22 cellular contexts compared by ENCODE assay signal in the genomic region with DNA sequence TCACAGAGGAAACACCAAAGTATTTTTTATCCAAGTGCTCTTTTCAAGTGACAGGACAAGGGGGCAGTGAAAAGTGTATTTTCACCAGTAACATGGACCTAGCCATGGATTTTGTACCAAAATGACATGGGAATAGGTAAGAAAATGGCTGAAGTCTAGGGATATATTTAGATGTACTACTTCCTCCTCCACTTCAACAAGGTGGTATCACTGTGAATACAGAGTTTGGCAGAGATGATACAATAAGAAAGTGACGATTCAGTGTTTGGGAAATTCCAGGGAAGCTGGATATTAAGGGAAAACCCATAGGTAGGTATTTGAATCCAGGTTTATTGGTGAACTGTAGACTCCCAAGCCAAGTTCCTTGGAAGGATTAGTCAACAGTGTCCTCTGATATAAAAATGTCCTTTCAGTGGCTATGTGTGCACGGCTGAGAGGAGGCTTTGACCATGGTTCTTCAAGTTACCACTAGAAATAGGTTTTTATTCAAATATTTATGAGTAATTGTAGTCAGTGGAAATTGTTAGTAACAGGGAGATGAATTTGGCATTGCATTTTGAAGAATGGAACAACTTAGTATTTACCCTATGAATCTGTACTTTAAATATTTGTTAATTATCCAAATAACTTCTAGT.
A peak's percentile ranks its signal among the peaks of the same experiment; 100 is the strongest.
DNase-seq lines count a peak whose midpoint lies in the region; ATAC-seq, FAIRE-seq and TF ChIP-seq lines count a peak whose summit lies in the region.
"Had no signal": no experiment of that assay in that cellular context is flagged by ENCODE, and none has a peak within 500 bp of the region (broad histone marks: within the 10 kb centered on the region; RNA-seq: fewer than 3 reads in every experiment).

No MANE protein-coding gene starts in this region.

- TF ChIP-seq EP300 in GM12878 (IDR thresholded peaks at IDR 0.05; ENCODE audit: borderline replicate concordance in 1 of 2, control insufficient read depth in 1 of 2, low read depth in 2 of 2, low read length in 2 of 2) = no peak

- no peak for TF ChIP-seq CTCF in GM12878 (IDR thresholded peaks at IDR 0.05 in 2 of 3, conservative IDR thresholded peaks at IDR 0.05 in 1 of 3; ENCODE audit: control insufficient read depth in 2 of 3, extremely low read depth in 1 of 3, insufficient read depth in 1 of 3, low read depth in 3 of 3, low read length in 3 of 3)
- TF ChIP-seq CTCF in neural progenitor cell (IDR thresholded peaks at IDR 0.05) = no peak

- in situ Hi-C loops in GM12878 (cut with MboI) = no loop called here

- 0% methylated on average over 2 of the region's 2 CpGs for WGBS in GM12878 (ENCODE audit: insufficient coverage, insufficient replicate concordance, low lambda C conversion rate, missing lambda C conversion rate)

- H3K9ac ChIP-seq in GM12878 (ENCODE audit: control insufficient read depth, insufficient read depth, low read length) (no peak overlapping the region), neural progenitor cell (no peak overlapping the region)
- H3K9ac ChIP-seq: BLaER1 treated with 17β-estradiol and CSF1 and Interleukin-3, amounts not matched to agents 10 nM and 100 nM had no signal

- H3F3A ChIP-seq in neural progenitor cell (ENCODE audit: low read depth) = no peaks in the 10 kb centered on the region

- DNase-seq in stimulated activated naive CD8-positive, alpha-beta T cell treated with anti-CD3 and anti-CD28 coated beads, Interleukin-15, Interleukin-2, amounts not matched to agents 100 U/mL and 50 U/mL, for 24 hours = no peak
- DNase-seq in stimulated activated naive CD8-positive, alpha-beta T cell treated with anti-CD3 and anti-CD28 coated beads, Interleukin-15, amount 100 ng/mL, for 72 hours = no peak
- DNase-seq in GM12878 (ENCODE audit: low read depth, low spot score) = no peak
- no peak for DNase-seq in neural progenitor cell (ENCODE audit: low spot score)
- no peak for DNase-seq in activated CD4-positive, alpha-beta T cell treated with anti-CD3 and anti-CD28 coated beads for 36 hours
- DNase-seq in T-helper 2 cell = no peak
- DNase-seq in H54 (ENCODE audit: insufficient read length, low spot score) = no peak
- DNase-seq: CD4-positive, alpha-beta T cell; COR-L47; DMS53; H7; Kasumi-1; NCI-H1105 treated with DMSO at 0.1 percent for 48 hours; NCI-H146; NCI-H2029; NCI-H446; NCI-H524 treated with DMSO at 0.1 percent for 48 hours; NCI-H774 had no signal

- no peak overlapping the region for H3K4me3 ChIP-seq in GM12878
- no peak overlapping the region for H3K4me3 ChIP-seq in neural progenitor cell
- H3K4me3 ChIP-seq: BLaER1 treated with 17β-estradiol and CSF1 and Interleukin-3, amounts not matched to agents 10 nM and 100 nM had no signal

- intact Hi-C loops in GM12878 (cut with micrococcal nuclease; ENCODE audit: unreplicated experiment) = no loop called here
- intact Hi-C loops in activated CD4-positive, alpha-beta T cell treated with anti-CD3 and anti-CD28 coated beads for 36 hours (cut with DNase I, micrococcal nuclease) = no loop called here

- no peaks in the 10 kb centered on the region for H3K4me1 Mint-ChIP-seq in stimulated activated naive CD8-positive, alpha-beta T cell treated with anti-CD3 and anti-CD28 coated beads, Interleukin-15, amount 100 ng/mL, for 72 hours
- no peaks in the 10 kb centered on the region for H3K4me1 Mint-ChIP-seq in neural progenitor cell
- H3K4me1 Mint-ChIP-seq in activated CD4-positive, alpha-beta T cell treated with anti-CD3 and anti-CD28 coated beads for 36 hours = no peaks in the 10 kb centered on the region

- H3K9me3 ChIP-seq in GM12878 (replicated peaks; ENCODE audit: control insufficient read depth, insufficient read depth, low read length) = no peaks in the 10 kb centered on the region
- no peaks in the 10 kb centered on the region for H3K9me3 ChIP-seq in neural progenitor cell (ENCODE audit: low read depth)

- FAIRE-seq in GM12878 (lab: Jason Lieb, UNC) (no peak), H54 (lab: Jason Lieb, UNC) (no peak)
- FAIRE-seq: A204.1 had no signal

- H3K27me3 Mint-ChIP-seq in stimulated activated naive CD8-positive, alpha-beta T cell treated with anti-CD3 and anti-CD28 coated beads, Interleukin-15, amount 100 ng/mL, for 72 hours = peaks cover 13% of the 10 kb centered on the region
- peaks cover 2% of the 10 kb centered on the region for H3K27me3 Mint-ChIP-seq in neural progenitor cell (ENCODE audit: insufficient read depth, low read depth)
- H3K27me3 Mint-ChIP-seq in activated CD4-positive, alpha-beta T cell treated with anti-CD3 and anti-CD28 coated beads for 36 hours = no peaks in the 10 kb centered on the region

- TF ChIP-seq RAD21 in GM12878 (IDR thresholded peaks at IDR 0.05; ENCODE audit: insufficient read depth, low read depth, low read length) = no peak

- no peaks in the 10 kb centered on the region for H3K36me3 ChIP-seq in GM12878 (ENCODE audit: control insufficient read depth in 2 of 2, insufficient read depth in 2 of 2, low read length in 1 of 2)
- no peaks in the 10 kb centered on the region for H3K36me3 ChIP-seq in neural progenitor cell
- H3K36me3 ChIP-seq: BLaER1 treated with 17β-estradiol and CSF1 and Interleukin-3, amounts not matched to agents 10 nM and 100 nM had no signal

- H3K79me2 ChIP-seq in GM12878 (ENCODE audit: control insufficient read depth, insufficient read depth, low read length) = no peaks in the 10 kb centered on the region
- H3K79me2 ChIP-seq in neural progenitor cell (ENCODE audit: low read depth) = no peaks in the 10 kb centered on the region

- RAD21 ChIA-PET in GM12878 (lab: Charles Lee; ENCODE audit: unreplicated experiment) = no interaction called here

- SMC1A ChIA-PET in GM12878 (lab: Charles Lee; ENCODE audit: uncharacterized antibody, unreplicated experiment) = interaction anchor here (0.9 to 1.3 kb wide), 2 partner anchors 12 to 154 kb away, joined by 3 read pairs; no protein-coding TSS in a partner anchor

- H3K36me3 Mint-ChIP-seq in neural progenitor cell = peaks cover 2% of the 10 kb centered on the region
- no peaks in the 10 kb centered on the region for H3K36me3 Mint-ChIP-seq in activated CD4-positive, alpha-beta T cell treated with anti-CD3 and anti-CD28 coated beads for 36 hours (ENCODE audit: low read depth)

- TF ChIP-seq POLR2A in GM12878 (IDR thresholded peaks at IDR 0.05; ENCODE audit: low read depth, low read length) = no peak
- no peak for TF ChIP-seq POLR2A in H54 (IDR thresholded peaks at IDR 0.05; ENCODE audit: low read depth, low read length)

- H3K4me1 ChIP-seq in GM12878 (ENCODE audit: control insufficient read depth, insufficient read depth, low read length) = no peaks in the 10 kb centered on the region
- H3K4me1 ChIP-seq in neural progenitor cell = no peaks in the 10 kb centered on the region
- H3K4me1 ChIP-seq: BLaER1 treated with 17β-estradiol and CSF1 and Interleukin-3, amounts not matched to agents 10 nM and 100 nM had no signal

- peak; percentile 23 for ATAC-seq in stimulated activated naive CD8-positive, alpha-beta T cell treated with anti-CD3 and anti-CD28 coated beads, Interleukin-15, Interleukin-2, amounts not matched to agents 100 U/mL and 50 U/mL, for 24 hours
- no peak for ATAC-seq in stimulated activated naive CD8-positive, alpha-beta T cell treated with anti-CD3 and anti-CD28 coated beads, Interleukin-15, amount 100 ng/mL, for 72 hours
- ATAC-seq in GM12878 (no peak), HG02981 (IDR thresholded peaks at IDR 0.05; ENCODE audit: unreplicated experiment) (no peak)
- ATAC-seq in activated CD4-positive, alpha-beta T cell treated with anti-CD3 and anti-CD28 coated beads for 36 hours = no peak
- ATAC-seq: SK-N-SH treated with all-trans-retinoic acid at 6 μM for 48 hours had no signal

- H2AFZ ChIP-seq in GM12878 (ENCODE audit: control insufficient read depth, low read depth, low read length) = peak overlapping the region; percentile 17; the same call in 1 of the 2 replicates
- H2AFZ ChIP-seq in neural progenitor cell (replicated peaks) = peak overlapping the region; percentile 34

- no peaks in the 10 kb centered on the region for H3K27me3 ChIP-seq in GM12878 (replicated peaks in 1 of 2; ENCODE audit: control insufficient read depth in 2 of 2, insufficient read depth in 2 of 2, low read length in 1 of 2)
- H3K27me3 ChIP-seq in neural progenitor cell = no peaks in the 10 kb centered on the region
- H3K27me3 ChIP-seq: BLaER1 treated with 17β-estradiol and CSF1 and Interleukin-3, amounts not matched to agents 10 nM and 100 nM had no signal

- H4K20me1 ChIP-seq in GM12878 (ENCODE audit: control insufficient read depth, insufficient read depth) = no peaks in the 10 kb centered on the region
- no peaks in the 10 kb centered on the region for H4K20me1 ChIP-seq in neural progenitor cell (ENCODE audit: low read depth)
- H4K20me1 ChIP-seq: BLaER1 treated with 17β-estradiol and CSF1 and Interleukin-3, amounts not matched to agents 10 nM and 100 nM had no signal

- H3K9me3 Mint-ChIP-seq in stimulated activated naive CD8-positive, alpha-beta T cell treated with anti-CD3 and anti-CD28 coated beads, Interleukin-15, amount 100 ng/mL, for 72 hours = no peaks in the 10 kb centered on the region
- peaks cover 9% of the 10 kb centered on the region for H3K9me3 Mint-ChIP-seq in neural progenitor cell
- no peaks in the 10 kb centered on the region for H3K9me3 Mint-ChIP-seq in activated CD4-positive, alpha-beta T cell treated with anti-CD3 and anti-CD28 coated beads for 36 hours (ENCODE audit: low read depth)
- H3K9me3 Mint-ChIP-seq: CD4-positive, alpha-beta T cell had no signal

- no TSS peak for BruUV-seq in GM12878 (replicated peaks; lab: Mats Ljungman, UMichigan)

- POLR2A ChIA-PET in GM12878 (lab: Charles Lee) = no interaction called here
- POLR2A ChIA-PET in activated CD4-positive, alpha-beta T cell treated with anti-CD3 and anti-CD28 coated beads for 36 hours (lab: Charles Lee) = no interaction called here

- H3K27ac ChIP-seq in GM12878 (ENCODE audit: control insufficient read depth, insufficient read depth) (no peak overlapping the region), neural progenitor cell (no peak overlapping the region)
- H3K27ac ChIP-seq: BLaER1 treated with 17β-estradiol and CSF1 and Interleukin-3, amounts not matched to agents 10 nM and 100 nM had no signal

- H3K4me2 ChIP-seq in GM12878 (ENCODE audit: control insufficient read depth, insufficient read depth) (no peak overlapping the region), neural progenitor cell (no peak overlapping the region)
- H3K4me2 ChIP-seq: BLaER1 treated with 17β-estradiol and CSF1 and Interleukin-3, amounts not matched to agents 10 nM and 100 nM had no signal

- CTCF ChIA-PET in GM12878 (lab: Yijun Ruan, JAX) = interaction anchor here (0.7 kb wide), 1 partner anchor 115 kb away, joined by 3 read pairs; no protein-coding TSS in a partner anchor
- CTCF ChIA-PET in activated CD4-positive, alpha-beta T cell treated with anti-CD3 and anti-CD28 coated beads for 36 hours (lab: Charles Lee) = no interaction called here

- no peak overlapping the region for H3K27ac Mint-ChIP-seq in stimulated activated naive CD8-positive, alpha-beta T cell treated with anti-CD3 and anti-CD28 coated beads, Interleukin-15, amount 100 ng/mL, for 72 hours
- no peak overlapping the region for H3K27ac Mint-ChIP-seq in neural progenitor cell
- H3K27ac Mint-ChIP-seq in activated CD4-positive, alpha-beta T cell treated with anti-CD3 and anti-CD28 coated beads for 36 hours = no peak overlapping the region
- H3K27ac Mint-ChIP-seq: CD4-positive, alpha-beta T cell had no signal

- no peak overlapping the region for H3K4me3 Mint-ChIP-seq in stimulated activated naive CD8-positive, alpha-beta T cell treated with anti-CD3 and anti-CD28 coated beads, Interleukin-15, amount 100 ng/mL, for 72 hours
- no peak overlapping the region for H3K4me3 Mint-ChIP-seq in neural progenitor cell
- no peak overlapping the region for H3K4me3 Mint-ChIP-seq in activated CD4-positive, alpha-beta T cell treated with anti-CD3 and anti-CD28 coated beads for 36 hours
- H3K4me3 Mint-ChIP-seq: CD4-positive, alpha-beta T cell had no signal
